In the genomic region with DNA sequence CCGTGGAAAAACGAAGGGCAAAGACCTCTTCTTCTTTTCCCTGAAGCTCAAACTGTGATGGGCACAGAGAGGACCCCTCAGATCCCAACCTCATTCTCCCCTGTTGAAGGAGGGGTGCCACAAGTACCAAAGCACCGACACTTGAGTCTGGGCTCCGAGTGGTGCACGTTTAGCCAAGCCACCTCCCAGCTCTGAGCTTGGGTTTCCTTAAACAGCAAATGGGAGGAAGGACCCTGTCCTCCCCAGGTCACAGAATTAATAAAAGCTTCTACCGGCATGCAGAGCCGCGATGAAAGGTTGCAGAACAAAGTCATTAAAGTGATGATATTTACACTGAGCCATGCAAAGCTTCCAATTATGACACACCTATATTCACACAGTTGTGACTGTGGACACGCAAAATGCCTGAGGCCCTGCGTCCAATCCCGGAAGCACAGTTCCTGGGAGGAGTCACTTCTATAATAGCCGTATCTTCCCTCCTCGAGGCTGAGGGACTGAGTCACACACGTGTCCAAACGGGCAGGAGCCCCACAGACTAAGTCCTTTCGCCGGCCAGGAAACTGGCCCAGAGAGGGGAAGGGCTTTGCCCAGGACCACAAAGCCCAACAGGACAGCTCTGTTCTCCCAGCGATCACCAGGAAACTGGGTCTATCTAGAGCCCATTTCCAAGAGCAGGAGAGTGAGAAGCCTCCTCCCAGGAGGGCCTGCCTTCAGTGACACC, we compare ENCODE assay signal across 8 cellular contexts. TPM values are rescaled to one million over a fixed set of nuclear protein-coding genes. Genes with fewer than 3 reads are reported as not detected.
DNase-seq lines count a peak whose midpoint lies in the region; ATAC-seq and TF ChIP-seq lines count a peak whose summit lies in the region.

No MANE protein-coding gene starts in this region.

- POLR2A ChIA-PET in AG04449 (lab: Yijun Ruan, JAX) = interaction anchor here (0.6 to 1.5 kb wide), 6 partner anchors 10 to 250 kb away, joined by 3 to 7 read pairs (median 3); partner anchors contain the start of genes MAFF and TMEM184B
- POLR2A ChIA-PET in PC-3 (lab: Charles Lee; ENCODE audit: unreplicated experiment) = interaction anchor here (0.5 to 1.2 kb wide), 7 partner anchors 27 to 266 kb away, joined by 3 to 42 read pairs (median 4); no protein-coding TSS in a partner anchor

- H3K4me3 ChIP-seq in AG04449 (ENCODE audit: low read depth, low read length) (peak overlapping the region; percentile 57), PC-3 (ENCODE audit: low read length) (peak overlapping the region; percentile 76), kidney epithelial cell (ENCODE audit: low read depth, low read length) (no peak overlapping the region)

- no peaks in the 10 kb centered on the region for H3K27me3 ChIP-seq in PC-3 (ENCODE audit: low read length)
- no peaks in the 10 kb centered on the region for H3K27me3 ChIP-seq in kidney epithelial cell (ENCODE audit: control insufficient read depth, insufficient read depth, low read length)

- H3K27me3 Mint-ChIP-seq in stimulated activated memory B cell treated with anti-CD40 and anti-IgM and Interleukin-4, amounts not matched to agents 10 μg/mL and 1 μg/mL and 100 μg/mL, for 72 hours = no peaks in the 10 kb centered on the region

- no peaks in the 10 kb centered on the region for H3K36me3 Mint-ChIP-seq in stimulated activated memory B cell treated with anti-CD40 and anti-IgM and Interleukin-4, amounts not matched to agents 10 μg/mL and 1 μg/mL and 100 μg/mL, for 72 hours

- peak; percentile 80 for DNase-seq in AG04449 (ENCODE audit: low read depth, low spot score)
- DNase-seq in H4 (ENCODE audit: low spot score) = peak; percentile 92
- DNase-seq in PC-3 = peak; percentile 95
- peak in 4 of 61 donors; percentile 18 to 41 (median 33) for DNase-seq in caudate nucleus (lab: John Stamatoyannopoulos, UW)
- peak; percentile 78 for DNase-seq in kidney epithelial cell (ENCODE audit: low read depth)

- no TSS peak for BruUV-seq in PC-3 (replicated peaks; lab: Mats Ljungman, UMichigan)

- H3K4me2 ChIP-seq in PC-3 (ENCODE audit: low read length) = peak overlapping the region; percentile 97

- no peak for TF ChIP-seq CTCF in AG04449 (IDR thresholded peaks at IDR 0.05; ENCODE audit: insufficient read depth, low read length, missing control alignments)
- no peak for TF ChIP-seq CTCF in PC-3 (conservative IDR thresholded peaks at IDR 0.05; ENCODE audit: low read depth, low read length)
- TF ChIP-seq CTCF in kidney epithelial cell (IDR thresholded peaks at IDR 0.05; ENCODE audit: insufficient read depth, low read length, poor library complexity, severe bottlenecking) = no peak

- peaks cover 11% of the 10 kb centered on the region for H4K20me1 ChIP-seq in PC-3 (ENCODE audit: low read length)

- peaks cover 36% of the 10 kb centered on the region for H3K4me1 ChIP-seq in PC-3 (ENCODE audit: insufficient read depth, low read length)

- no peaks in the 10 kb centered on the region for H3K9me2 ChIP-seq in PC-3 (replicated peaks; ENCODE audit: low read length)

- H3K4me1 Mint-ChIP-seq in stimulated activated memory B cell treated with anti-CD40 and anti-IgM and Interleukin-4, amounts not matched to agents 10 μg/mL and 1 μg/mL and 100 μg/mL, for 72 hours = peaks cover 43% of the 10 kb centered on the region

- no peaks in the 10 kb centered on the region for H3K9me3 ChIP-seq in PC-3 (ENCODE audit: low read length)

- peak overlapping the region; percentile 92 for H3K9ac ChIP-seq in PC-3 (ENCODE audit: low read length)

- H3K27ac ChIP-seq in PC-3 (ENCODE audit: low read length) (peak overlapping the region; percentile 99), caudate nucleus (ENCODE audit: low read depth, low read length) (peak overlapping the region; percentile 99)

- CTCF ChIA-PET in AG04449 (lab: Yijun Ruan, JAX) = interaction anchor here (0.7 to 1.2 kb wide), 2 partner anchors 35 to 266 kb away, joined by 3 read pairs; no protein-coding TSS in a partner anchor
- CTCF ChIA-PET in PC-3 (lab: Charles Lee) = no interaction called here

- H3K9me3 Mint-ChIP-seq in stimulated activated memory B cell treated with anti-CD40 and anti-IgM and Interleukin-4, amounts not matched to agents 10 μg/mL and 1 μg/mL and 100 μg/mL, for 72 hours = no peaks in the 10 kb centered on the region

- H3F3A ChIP-seq in PC-3 (ENCODE audit: low read length, unreplicated experiment) = no peaks in the 10 kb centered on the region

- H2AFZ ChIP-seq in PC-3 (ENCODE audit: low read length) = peak overlapping the region; percentile 29

- H3K79me2 ChIP-seq in PC-3 (ENCODE audit: low read length) = peaks cover 45% of the 10 kb centered on the region

- H3K36me3 ChIP-seq in PC-3 (ENCODE audit: low read depth, low read length) (0 out of 2 replicates have a peak, but pooled peaks cover under 1% of the 10 kb centered on the region), kidney epithelial cell (ENCODE audit: control insufficient read depth, insufficient read depth, low read length) (no peaks in the 10 kb centered on the region)

- H3K27ac Mint-ChIP-seq in stimulated activated memory B cell treated with anti-CD40 and anti-IgM and Interleukin-4, amounts not matched to agents 10 μg/mL and 1 μg/mL and 100 μg/mL, for 72 hours = peak overlapping the region; percentile 92

- intact Hi-C loops in PC-3 (cut with micrococcal nuclease) = loop anchor here (2.0 to 5.0 kb wide), 2 partner anchors 19 to 81 kb away; no protein-coding TSS in a partner anchor

- ATAC-seq in PC-3 = peak; percentile 62
- no peak for ATAC-seq in stimulated activated memory B cell treated with anti-CD40 and anti-IgM and Interleukin-4, amounts not matched to agents 10 μg/mL and 1 μg/mL and 100 μg/mL, for 72 hours
- no peak for ATAC-seq in HG03457 (IDR thresholded peaks at IDR 0.05; ENCODE audit: unreplicated experiment)
- ATAC-seq in HG02642 (IDR thresholded peaks at IDR 0.05; ENCODE audit: poor library complexity, unreplicated experiment) = no peak

- H3K4me3 Mint-ChIP-seq in stimulated activated memory B cell treated with anti-CD40 and anti-IgM and Interleukin-4, amounts not matched to agents 10 μg/mL and 1 μg/mL and 100 μg/mL, for 72 hours = peak overlapping the region; percentile 83

RNA-seq across cellular contexts. Expression of gene CSNK1E, which starts 0.9 kb away (rescaled TPM):
- 87.4 and 95.4 TPM in 2 replicates for total RNA-seq in H4 (2014; rRNA removed; shearing (Covaris generic))
- total RNA-seq in PC-3 (2014; rRNA removed) (147 and 179 TPM in 2 replicates), kidney epithelial cell (208 and 217 TPM in 2 replicates)

RNA-seq across cellular contexts. Expression of gene TMEM184B, which starts 45.3 kb away (rescaled TPM):
- 46.6 and 62.1 TPM in 2 replicates for total RNA-seq in H4 (2014; rRNA removed; shearing (Covaris generic))
- 37.5 and 43.8 TPM in 2 replicates for total RNA-seq in PC-3 (2014; rRNA removed)
- 42.6 and 76.8 TPM in 2 replicates for total RNA-seq in kidney epithelial cell
